In the genomic region with DNA sequence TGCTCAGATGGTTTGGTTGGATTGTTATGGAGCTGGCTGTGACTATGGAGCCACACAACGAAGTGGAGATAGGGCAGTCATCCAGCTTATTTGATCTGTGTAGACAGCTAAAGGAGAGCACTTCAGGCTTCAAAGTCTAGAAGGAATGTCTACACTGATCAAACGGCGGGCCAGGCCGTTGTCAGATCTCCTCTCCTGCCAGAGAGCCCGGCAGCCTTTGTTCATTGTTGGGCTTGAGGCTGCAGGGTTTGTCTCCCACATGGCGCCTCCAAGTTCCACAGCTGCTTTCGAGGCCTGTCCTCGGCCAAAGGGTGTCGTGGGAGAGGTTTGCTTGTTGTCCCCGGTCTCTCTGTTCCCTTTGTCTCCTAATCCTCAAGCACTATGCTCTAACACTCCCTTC, we compare ENCODE assay signal across 1 cellular context.
TF ChIP-seq lines count a peak whose summit lies in the region.

No MANE protein-coding gene starts in this region.

TF ChIP-seq in HepG2, 621 proteins besides CTCF, POLR2A, EP300 and RAD21 (continued from another document and continues in another):
- TF ChIP-seq, protein P1, sequence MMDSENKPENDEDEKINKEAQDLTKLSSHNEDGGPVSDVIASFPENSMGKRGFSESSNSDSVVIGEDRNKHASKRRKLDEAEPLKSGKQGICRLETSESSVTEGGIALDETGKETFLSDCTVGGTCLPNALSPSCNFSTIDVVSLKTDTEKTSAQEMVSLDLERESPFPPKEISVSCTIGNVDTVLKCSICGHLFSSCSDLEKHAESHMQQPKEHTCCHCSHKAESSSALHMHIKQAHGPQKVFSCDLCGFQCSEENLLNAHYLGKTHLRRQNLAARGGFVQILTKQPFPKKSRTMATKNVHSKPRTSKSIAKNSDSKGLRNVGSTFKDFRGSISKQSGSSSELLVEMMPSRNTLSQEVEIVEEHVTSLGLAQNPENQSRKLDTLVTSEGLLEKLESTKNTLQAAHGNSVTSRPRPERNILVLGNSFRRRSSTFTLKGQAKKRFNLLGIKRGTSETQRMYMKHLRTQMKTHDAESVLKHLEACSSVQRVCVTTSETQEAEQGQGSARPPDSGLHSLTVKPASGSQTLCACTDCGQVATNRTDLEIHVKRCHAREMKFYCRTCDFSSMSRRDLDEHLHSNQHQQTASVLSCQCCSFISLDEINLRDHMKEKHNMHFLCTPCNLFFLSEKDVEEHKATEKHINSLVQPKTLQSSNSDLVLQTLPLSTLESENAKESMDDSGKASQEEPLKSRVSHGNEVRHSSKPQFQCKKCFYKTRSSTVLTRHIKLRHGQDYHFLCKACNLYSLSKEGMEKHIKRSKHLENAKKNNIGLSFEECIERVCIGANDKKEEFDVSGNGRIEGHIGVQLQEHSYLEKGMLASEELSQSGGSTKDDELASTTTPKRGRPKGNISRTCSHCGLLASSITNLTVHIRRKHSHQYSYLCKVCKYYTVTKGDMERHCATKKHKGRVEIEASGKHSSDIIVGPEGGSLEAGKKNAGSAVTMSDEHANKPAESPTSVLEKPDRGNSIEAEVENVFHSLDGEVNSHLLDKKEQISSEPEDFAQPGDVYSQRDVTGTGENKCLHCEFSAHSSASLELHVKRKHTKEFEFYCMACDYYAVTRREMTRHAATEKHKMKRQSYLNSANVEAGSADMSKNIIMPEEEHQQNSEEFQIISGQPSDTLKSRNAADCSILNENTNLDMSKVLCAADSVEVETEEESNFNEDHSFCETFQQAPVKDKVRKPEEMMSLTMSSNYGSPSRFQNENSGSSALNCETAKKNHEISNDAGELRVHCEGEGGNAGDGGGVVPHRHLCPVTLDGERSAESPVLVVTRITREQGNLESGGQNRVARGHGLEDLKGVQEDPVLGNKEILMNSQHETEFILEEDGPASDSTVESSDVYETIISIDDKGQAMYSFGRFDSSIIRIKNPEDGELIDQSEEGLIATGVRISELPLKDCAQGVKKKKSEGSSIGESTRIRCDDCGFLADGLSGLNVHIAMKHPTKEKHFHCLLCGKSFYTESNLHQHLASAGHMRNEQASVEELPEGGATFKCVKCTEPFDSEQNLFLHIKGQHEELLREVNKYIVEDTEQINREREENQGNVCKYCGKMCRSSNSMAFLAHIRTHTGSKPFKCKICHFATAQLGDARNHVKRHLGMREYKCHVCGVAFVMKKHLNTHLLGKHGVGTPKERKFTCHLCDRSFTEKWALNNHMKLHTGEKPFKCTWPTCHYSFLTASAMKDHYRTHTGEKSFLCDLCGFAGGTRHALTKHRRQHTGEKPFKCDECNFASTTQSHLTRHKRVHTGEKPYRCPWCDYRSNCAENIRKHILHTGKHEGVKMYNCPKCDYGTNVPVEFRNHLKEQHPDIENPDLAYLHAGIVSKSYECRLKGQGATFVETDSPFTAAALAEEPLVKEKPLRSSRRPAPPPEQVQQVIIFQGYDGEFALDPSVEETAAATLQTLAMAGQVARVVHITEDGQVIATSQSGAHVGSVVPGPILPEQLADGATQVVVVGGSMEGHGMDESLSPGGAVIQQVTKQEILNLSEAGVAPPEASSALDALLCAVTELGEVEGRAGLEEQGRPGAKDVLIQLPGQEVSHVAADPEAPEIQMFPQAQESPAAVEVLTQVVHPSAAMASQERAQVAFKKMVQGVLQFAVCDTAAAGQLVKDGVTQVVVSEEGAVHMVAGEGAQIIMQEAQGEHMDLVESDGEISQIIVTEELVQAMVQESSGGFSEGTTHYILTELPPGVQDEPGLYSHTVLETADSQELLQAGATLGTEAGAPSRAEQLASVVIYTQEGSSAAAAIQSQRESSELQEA (CRISPR knock-in tag; IDR thresholded peaks at IDR 0.05; ENCODE audit: not compliant biosample characterization): no peak
- TF ChIP-seq ZBTB7A (CRISPR knock-in tag; IDR thresholded peaks at IDR 0.05) (no peak), SIX4 (CRISPR knock-in tag; IDR thresholded peaks at IDR 0.05) (no peak), ARHGAP35 (CRISPR knock-in tag; IDR thresholded peaks at IDR 0.05; ENCODE audit: borderline replicate concordance) (no peak), KAT7 (CRISPR knock-in tag; IDR thresholded peaks at IDR 0.05; ENCODE audit: borderline replicate concordance) (no peak), GATAD2A (CRISPR knock-in tag; IDR thresholded peaks at IDR 0.05) (no peak), SMC3 (IDR thresholded peaks at IDR 0.05; ENCODE audit: low read length) (no peak), KLF11 (CRISPR knock-in tag; IDR thresholded peaks at IDR 0.05) (no peak), ZNF7 (CRISPR knock-in tag; IDR thresholded peaks at IDR 0.05) (no peak), ZMAT3 (CRISPR knock-in tag; conservative IDR thresholded peaks at IDR 0.05) (no peak)
- TF ChIP-seq, protein P2, sequence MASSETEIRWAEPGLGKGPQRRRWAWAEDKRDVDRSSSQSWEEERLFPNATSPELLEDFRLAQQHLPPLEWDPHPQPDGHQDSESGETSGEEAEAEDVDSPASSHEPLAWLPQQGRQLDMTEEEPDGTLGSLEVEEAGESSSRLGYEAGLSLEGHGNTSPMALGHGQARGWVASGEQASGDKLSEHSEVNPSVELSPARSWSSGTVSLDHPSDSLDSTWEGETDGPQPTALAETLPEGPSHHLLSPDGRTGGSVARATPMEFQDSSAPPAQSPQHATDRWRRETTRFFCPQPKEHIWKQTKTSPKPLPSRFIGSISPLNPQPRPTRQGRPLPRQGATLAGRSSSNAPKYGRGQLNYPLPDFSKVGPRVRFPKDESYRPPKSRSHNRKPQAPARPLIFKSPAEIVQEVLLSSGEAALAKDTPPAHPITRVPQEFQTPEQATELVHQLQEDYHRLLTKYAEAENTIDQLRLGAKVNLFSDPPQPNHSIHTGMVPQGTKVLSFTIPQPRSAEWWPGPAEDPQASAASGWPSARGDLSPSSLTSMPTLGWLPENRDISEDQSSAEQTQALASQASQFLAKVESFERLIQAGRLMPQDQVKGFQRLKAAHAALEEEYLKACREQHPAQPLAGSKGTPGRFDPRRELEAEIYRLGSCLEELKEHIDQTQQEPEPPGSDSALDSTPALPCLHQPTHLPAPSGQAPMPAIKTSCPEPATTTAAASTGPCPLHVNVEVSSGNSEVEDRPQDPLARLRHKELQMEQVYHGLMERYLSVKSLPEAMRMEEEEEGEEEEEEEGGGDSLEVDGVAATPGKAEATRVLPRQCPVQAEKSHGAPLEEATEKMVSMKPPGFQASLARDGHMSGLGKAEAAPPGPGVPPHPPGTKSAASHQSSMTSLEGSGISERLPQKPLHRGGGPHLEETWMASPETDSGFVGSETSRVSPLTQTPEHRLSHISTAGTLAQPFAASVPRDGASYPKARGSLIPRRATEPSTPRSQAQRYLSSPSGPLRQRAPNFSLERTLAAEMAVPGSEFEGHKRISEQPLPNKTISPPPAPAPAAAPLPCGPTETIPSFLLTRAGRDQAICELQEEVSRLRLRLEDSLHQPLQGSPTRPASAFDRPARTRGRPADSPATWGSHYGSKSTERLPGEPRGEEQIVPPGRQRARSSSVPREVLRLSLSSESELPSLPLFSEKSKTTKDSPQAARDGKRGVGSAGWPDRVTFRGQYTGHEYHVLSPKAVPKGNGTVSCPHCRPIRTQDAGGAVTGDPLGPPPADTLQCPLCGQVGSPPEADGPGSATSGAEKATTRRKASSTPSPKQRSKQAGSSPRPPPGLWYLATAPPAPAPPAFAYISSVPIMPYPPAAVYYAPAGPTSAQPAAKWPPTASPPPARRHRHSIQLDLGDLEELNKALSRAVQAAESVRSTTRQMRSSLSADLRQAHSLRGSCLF (CRISPR knock-in tag; IDR thresholded peaks at IDR 0.05; ENCODE audit: borderline replicate concordance): no peak
- TF ChIP-seq, protein P3, sequence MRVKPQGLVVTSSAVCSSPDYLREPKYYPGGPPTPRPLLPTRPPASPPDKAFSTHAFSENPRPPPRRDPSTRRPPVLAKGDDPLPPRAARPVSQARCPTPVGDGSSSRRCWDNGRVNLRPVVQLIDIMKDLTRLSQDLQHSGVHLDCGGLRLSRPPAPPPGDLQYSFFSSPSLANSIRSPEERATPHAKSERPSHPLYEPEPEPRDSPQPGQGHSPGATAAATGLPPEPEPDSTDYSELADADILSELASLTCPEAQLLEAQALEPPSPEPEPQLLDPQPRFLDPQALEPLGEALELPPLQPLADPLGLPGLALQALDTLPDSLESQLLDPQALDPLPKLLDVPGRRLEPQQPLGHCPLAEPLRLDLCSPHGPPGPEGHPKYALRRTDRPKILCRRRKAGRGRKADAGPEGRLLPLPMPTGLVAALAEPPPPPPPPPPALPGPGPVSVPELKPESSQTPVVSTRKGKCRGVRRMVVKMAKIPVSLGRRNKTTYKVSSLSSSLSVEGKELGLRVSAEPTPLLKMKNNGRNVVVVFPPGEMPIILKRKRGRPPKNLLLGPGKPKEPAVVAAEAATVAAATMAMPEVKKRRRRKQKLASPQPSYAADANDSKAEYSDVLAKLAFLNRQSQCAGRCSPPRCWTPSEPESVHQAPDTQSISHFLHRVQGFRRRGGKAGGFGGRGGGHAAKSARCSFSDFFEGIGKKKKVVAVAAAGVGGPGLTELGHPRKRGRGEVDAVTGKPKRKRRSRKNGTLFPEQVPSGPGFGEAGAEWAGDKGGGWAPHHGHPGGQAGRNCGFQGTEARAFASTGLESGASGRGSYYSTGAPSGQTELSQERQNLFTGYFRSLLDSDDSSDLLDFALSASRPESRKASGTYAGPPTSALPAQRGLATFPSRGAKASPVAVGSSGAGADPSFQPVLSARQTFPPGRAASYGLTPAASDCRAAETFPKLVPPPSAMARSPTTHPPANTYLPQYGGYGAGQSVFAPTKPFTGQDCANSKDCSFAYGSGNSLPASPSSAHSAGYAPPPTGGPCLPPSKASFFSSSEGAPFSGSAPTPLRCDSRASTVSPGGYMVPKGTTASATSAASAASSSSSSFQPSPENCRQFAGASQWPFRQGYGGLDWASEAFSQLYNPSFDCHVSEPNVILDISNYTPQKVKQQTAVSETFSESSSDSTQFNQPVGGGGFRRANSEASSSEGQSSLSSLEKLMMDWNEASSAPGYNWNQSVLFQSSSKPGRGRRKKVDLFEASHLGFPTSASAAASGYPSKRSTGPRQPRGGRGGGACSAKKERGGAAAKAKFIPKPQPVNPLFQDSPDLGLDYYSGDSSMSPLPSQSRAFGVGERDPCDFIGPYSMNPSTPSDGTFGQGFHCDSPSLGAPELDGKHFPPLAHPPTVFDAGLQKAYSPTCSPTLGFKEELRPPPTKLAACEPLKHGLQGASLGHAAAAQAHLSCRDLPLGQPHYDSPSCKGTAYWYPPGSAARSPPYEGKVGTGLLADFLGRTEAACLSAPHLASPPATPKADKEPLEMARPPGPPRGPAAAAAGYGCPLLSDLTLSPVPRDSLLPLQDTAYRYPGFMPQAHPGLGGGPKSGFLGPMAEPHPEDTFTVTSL (CRISPR knock-in tag; IDR thresholded peaks at IDR 0.05; ENCODE audit: borderline replicate concordance): no peak
- TF ChIP-seq, protein P4, sequence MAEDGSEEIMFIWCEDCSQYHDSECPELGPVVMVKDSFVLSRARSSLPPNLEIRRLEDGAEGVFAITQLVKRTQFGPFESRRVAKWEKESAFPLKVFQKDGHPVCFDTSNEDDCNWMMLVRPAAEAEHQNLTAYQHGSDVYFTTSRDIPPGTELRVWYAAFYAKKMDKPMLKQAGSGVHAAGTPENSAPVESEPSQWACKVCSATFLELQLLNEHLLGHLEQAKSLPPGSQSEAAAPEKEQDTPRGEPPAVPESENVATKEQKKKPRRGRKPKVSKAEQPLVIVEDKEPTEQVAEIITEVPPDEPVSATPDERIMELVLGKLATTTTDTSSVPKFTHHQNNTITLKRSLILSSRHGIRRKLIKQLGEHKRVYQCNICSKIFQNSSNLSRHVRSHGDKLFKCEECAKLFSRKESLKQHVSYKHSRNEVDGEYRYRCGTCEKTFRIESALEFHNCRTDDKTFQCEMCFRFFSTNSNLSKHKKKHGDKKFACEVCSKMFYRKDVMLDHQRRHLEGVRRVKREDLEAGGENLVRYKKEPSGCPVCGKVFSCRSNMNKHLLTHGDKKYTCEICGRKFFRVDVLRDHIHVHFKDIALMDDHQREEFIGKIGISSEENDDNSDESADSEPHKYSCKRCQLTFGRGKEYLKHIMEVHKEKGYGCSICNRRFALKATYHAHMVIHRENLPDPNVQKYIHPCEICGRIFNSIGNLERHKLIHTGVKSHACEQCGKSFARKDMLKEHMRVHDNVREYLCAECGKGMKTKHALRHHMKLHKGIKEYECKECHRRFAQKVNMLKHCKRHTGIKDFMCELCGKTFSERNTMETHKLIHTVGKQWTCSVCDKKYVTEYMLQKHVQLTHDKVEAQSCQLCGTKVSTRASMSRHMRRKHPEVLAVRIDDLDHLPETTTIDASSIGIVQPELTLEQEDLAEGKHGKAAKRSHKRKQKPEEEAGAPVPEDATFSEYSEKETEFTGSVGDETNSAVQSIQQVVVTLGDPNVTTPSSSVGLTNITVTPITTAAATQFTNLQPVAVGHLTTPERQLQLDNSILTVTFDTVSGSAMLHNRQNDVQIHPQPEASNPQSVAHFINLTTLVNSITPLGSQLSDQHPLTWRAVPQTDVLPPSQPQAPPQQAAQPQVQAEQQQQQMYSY (CRISPR knock-in tag; IDR thresholded peaks at IDR 0.05): no peak
